ENCODE assay signal across 1 cellular context in genomic region chr9:90985631-90986030, GRCh38.
TF ChIP-seq lines count a peak whose summit lies in the region.

No MANE protein-coding gene starts in this region.

TF ChIP-seq in HCT116, 20 proteins besides CTCF, POLR2A, EP300 and RAD21 (continued from another document):
- TF ChIP-seq EGR1 (IDR thresholded peaks at IDR 0.05; ENCODE audit: low read depth) (no peak), REST (IDR thresholded peaks at IDR 0.05; ENCODE audit: low read depth) (no peak), TCF7L2 (IDR thresholded peaks at IDR 0.05; ENCODE audit: borderline replicate concordance, extremely low read depth, insufficient read depth, insufficient read length) (no peak), JUND (IDR thresholded peaks at IDR 0.05) (no peak), EZH2phosphoT487 (IDR thresholded peaks at IDR 0.05; ENCODE audit: borderline replicate concordance) (no peak), SRF (IDR thresholded peaks at IDR 0.05; ENCODE audit: low read depth) (no peak), CEBPB (IDR thresholded peaks at IDR 0.05; ENCODE audit: low read depth) (no peak)
- TF ChIP-seq, protein P1, sequence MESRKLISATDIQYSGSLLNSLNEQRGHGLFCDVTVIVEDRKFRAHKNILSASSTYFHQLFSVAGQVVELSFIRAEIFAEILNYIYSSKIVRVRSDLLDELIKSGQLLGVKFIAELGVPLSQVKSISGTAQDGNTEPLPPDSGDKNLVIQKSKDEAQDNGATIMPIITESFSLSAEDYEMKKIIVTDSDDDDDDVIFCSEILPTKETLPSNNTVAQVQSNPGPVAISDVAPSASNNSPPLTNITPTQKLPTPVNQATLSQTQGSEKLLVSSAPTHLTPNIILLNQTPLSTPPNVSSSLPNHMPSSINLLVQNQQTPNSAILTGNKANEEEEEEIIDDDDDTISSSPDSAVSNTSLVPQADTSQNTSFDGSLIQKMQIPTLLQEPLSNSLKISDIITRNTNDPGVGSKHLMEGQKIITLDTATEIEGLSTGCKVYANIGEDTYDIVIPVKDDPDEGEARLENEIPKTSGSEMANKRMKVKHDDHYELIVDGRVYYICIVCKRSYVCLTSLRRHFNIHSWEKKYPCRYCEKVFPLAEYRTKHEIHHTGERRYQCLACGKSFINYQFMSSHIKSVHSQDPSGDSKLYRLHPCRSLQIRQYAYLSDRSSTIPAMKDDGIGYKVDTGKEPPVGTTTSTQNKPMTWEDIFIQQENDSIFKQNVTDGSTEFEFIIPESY (IDR thresholded peaks at IDR 0.05; ENCODE audit: extremely low read depth, insufficient replicate concordance, low read length), result no peak
